Comparison of ENCODE assay signal across 11 cellular contexts in the genomic region with DNA sequence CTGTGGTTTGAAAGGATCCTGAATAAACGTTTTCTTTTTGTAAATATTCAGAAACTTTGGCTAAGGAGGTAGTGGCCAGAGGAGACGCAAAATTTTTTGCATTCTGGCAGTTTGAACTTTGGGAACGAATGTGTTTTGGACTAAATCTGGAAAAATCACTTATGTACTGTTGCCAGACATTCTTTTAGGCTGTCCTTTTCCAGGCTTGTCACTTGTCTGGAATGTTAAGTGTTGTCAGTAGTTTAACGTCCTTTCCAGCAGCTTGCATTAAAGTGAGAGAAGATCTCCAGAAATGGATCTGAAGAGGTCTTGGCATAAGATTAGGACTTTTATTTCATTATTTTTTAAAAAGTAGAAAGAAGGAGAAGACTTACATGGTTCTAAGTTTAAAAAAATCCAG. TPM values are rescaled to one million over a fixed set of nuclear protein-coding genes. Genes with fewer than 3 reads are reported as not detected.
DNase-seq lines count a peak whose midpoint lies in the region; ATAC-seq and TF ChIP-seq lines count a peak whose summit lies in the region.
"Had no signal": no experiment of that assay in that cellular context is flagged by ENCODE, and none has a peak within 500 bp of the region (broad histone marks: within the 10 kb centered on the region; RNA-seq: fewer than 3 reads in every experiment).

No MANE protein-coding gene starts in this region.

- H2AFZ ChIP-seq in SK-N-SH (ENCODE audit: low read depth) (no peak overlapping the region), trophoblast cell (ENCODE audit: insufficient read depth, low read length, poor library complexity) (no peak overlapping the region)

- H3K27me3 ChIP-seq in SK-N-SH (ENCODE audit: insufficient read depth) = no peaks in the 10 kb centered on the region
- H3K27me3 ChIP-seq in trophoblast cell (ENCODE audit: insufficient read depth, low read length) = no peaks in the 10 kb centered on the region
- no peaks in the 10 kb centered on the region for H3K27me3 ChIP-seq in naive thymus-derived CD4-positive, alpha-beta T cell (ENCODE audit: control insufficient read depth in 2 of 2, insufficient read depth in 2 of 2, low read length in 2 of 2)

- no peak overlapping the region for H3K18ac ChIP-seq in trophoblast cell (ENCODE audit: low read length)

- DNase-seq in AG20443 (ENCODE audit: low spot score) (peak; percentile 82), SK-N-SH (no peak), fibroblast of villous mesenchyme (ENCODE audit: low read depth) (peak; percentile 78), trophoblast cell (peak in 1 of 2 donors; percentile 69), Kasumi-1 (lab: John Stamatoyannopoulos, UW) (no peak)
- no peak for DNase-seq in activated naive CD8-positive, alpha-beta T cell treated with anti-CD3 and anti-CD28 coated beads for 36 hours
- no peak for DNase-seq in stimulated activated naive CD8-positive, alpha-beta T cell treated with anti-CD3 and anti-CD28 coated beads, Interleukin-15, Interleukin-2, amounts not matched to agents 100 U/mL and 50 U/mL, for 24 hours
- no peak for DNase-seq in naive thymus-derived CD4-positive, alpha-beta T cell
- DNase-seq: activated CD4-positive, CD25-positive, alpha-beta regulatory T cell; amygdala; NCI-H526 had no signal

- no peaks in the 10 kb centered on the region for H3K9me3 ChIP-seq in SK-N-SH
- no peaks in the 10 kb centered on the region for H3K9me3 ChIP-seq in trophoblast cell (ENCODE audit: insufficient read depth, low read depth, low read length)
- no peaks in the 10 kb centered on the region for H3K9me3 ChIP-seq in naive thymus-derived CD4-positive, alpha-beta T cell (ENCODE audit: control insufficient read depth in 2 of 3, low read length in 3 of 3)

- POLR2A ChIA-PET in SK-N-SH (lab: Yijun Ruan, JAX) = no interaction called here
- POLR2A ChIA-PET in naive thymus-derived CD4-positive, alpha-beta T cell (lab: Charles Lee) = no interaction called here

- no peak for TF ChIP-seq CTCF in SK-N-SH (IDR thresholded peaks at IDR 0.05)
- no peak for TF ChIP-seq CTCF in fibroblast of villous mesenchyme (IDR thresholded peaks at IDR 0.05; ENCODE audit: insufficient read depth, low read depth, low read length)

- H3K9ac ChIP-seq in SK-N-SH (peak overlapping the region; percentile 48; the same call in 1 of the 2 replicates), trophoblast cell (ENCODE audit: low read length) (no peak overlapping the region)

- H4K20me1 ChIP-seq in SK-N-SH (ENCODE audit: insufficient read depth) = no peaks in the 10 kb centered on the region; the same call in 1 of the 2 replicates

- H3K4me1 ChIP-seq in SK-N-SH (ENCODE audit: control insufficient read depth in 1 of 2, insufficient read depth in 2 of 2, low read depth in 1 of 2, low read length in 1 of 2) = peaks cover 38 to 51% of the 10 kb centered on the region in 2 experiments
- peaks cover 7 to 23% of the 10 kb centered on the region in 2 experiments for H3K4me1 ChIP-seq in trophoblast cell (ENCODE audit: control insufficient read depth in 1 of 2, insufficient read depth in 2 of 2, low read length in 2 of 2)
- H3K4me1 ChIP-seq in naive thymus-derived CD4-positive, alpha-beta T cell (ENCODE audit: control insufficient read depth in 2 of 2, insufficient read depth in 2 of 2, low read length in 2 of 2) = peaks cover 9 to 11% of the 10 kb centered on the region in 2 donors

- no peak for ATAC-seq in stimulated activated naive CD8-positive, alpha-beta T cell treated with anti-CD3 and anti-CD28 coated beads, Interleukin-15, Interleukin-2, amounts not matched to agents 100 U/mL and 50 U/mL, for 24 hours
- ATAC-seq in naive thymus-derived CD4-positive, alpha-beta T cell = no peak

- peak overlapping the region in 1 of 2 experiments; percentile 31; a peak in 3 of 4 replicates for H3K4me3 ChIP-seq in SK-N-SH (ENCODE audit: low read depth in 2 of 2, low read length in 1 of 2)
- no peak overlapping the region for H3K4me3 ChIP-seq in fibroblast of villous mesenchyme (ENCODE audit: low read depth, low read length)
- no peak overlapping the region for H3K4me3 ChIP-seq in trophoblast cell (ENCODE audit: low read depth, low read length)
- H3K4me3 ChIP-seq in naive thymus-derived CD4-positive, alpha-beta T cell (ENCODE audit: low read length) = no peak overlapping the region

- H3K36me3 Mint-ChIP-seq in activated naive CD8-positive, alpha-beta T cell treated with anti-CD3 and anti-CD28 coated beads for 36 hours = peaks cover 1% of the 10 kb centered on the region
- peaks cover 0 to 8% (median 0%) of the 10 kb centered on the region in 5 donors for H3K36me3 Mint-ChIP-seq in naive thymus-derived CD4-positive, alpha-beta T cell

- no peak overlapping the region for H2BK12ac ChIP-seq in trophoblast cell (ENCODE audit: low read length)

- no peaks in the 10 kb centered on the region for H3K9me3 Mint-ChIP-seq in activated naive CD8-positive, alpha-beta T cell treated with anti-CD3 and anti-CD28 coated beads for 36 hours
- peaks cover 0 to 1% (median 0%) of the 10 kb centered on the region in 11 donors for H3K9me3 Mint-ChIP-seq in naive thymus-derived CD4-positive, alpha-beta T cell

- no peak overlapping the region for H4K8ac ChIP-seq in trophoblast cell (ENCODE audit: low read depth, low read length)

- no peak overlapping the region for H2BK120ac ChIP-seq in trophoblast cell (ENCODE audit: insufficient read depth, low read length, poor library complexity)

- H4K91ac ChIP-seq in trophoblast cell (ENCODE audit: low read depth, low read length) = no peak overlapping the region

- no peak overlapping the region for H3K27ac Mint-ChIP-seq in activated naive CD8-positive, alpha-beta T cell treated with anti-CD3 and anti-CD28 coated beads for 36 hours
- H3K27ac Mint-ChIP-seq in naive thymus-derived CD4-positive, alpha-beta T cell = no peak overlapping the region

- no peaks in the 10 kb centered on the region for H3K36me3 ChIP-seq in SK-N-SH (replicated peaks in 1 of 2; ENCODE audit: control insufficient read depth in 1 of 2, insufficient read depth in 2 of 2, low read length in 1 of 2)
- H3K36me3 ChIP-seq in trophoblast cell (ENCODE audit: control insufficient read depth in 1 of 2, insufficient read depth in 2 of 2, low read length in 2 of 2) = peaks cover 0 to 2% of the 10 kb centered on the region in 2 experiments
- no peaks in the 10 kb centered on the region for H3K36me3 ChIP-seq in naive thymus-derived CD4-positive, alpha-beta T cell (ENCODE audit: control insufficient read depth in 2 of 3, insufficient read depth in 3 of 3, low read length in 3 of 3)

- no peak overlapping the region for H3K4me3 Mint-ChIP-seq in activated naive CD8-positive, alpha-beta T cell treated with anti-CD3 and anti-CD28 coated beads for 36 hours
- no peak overlapping the region for H3K4me3 Mint-ChIP-seq in naive thymus-derived CD4-positive, alpha-beta T cell

- H3K27ac ChIP-seq in SK-N-SH (ENCODE audit: low read depth in 2 of 2, low read length in 1 of 2) (peak overlapping the region; percentile 87 to 91), trophoblast cell (ENCODE audit: low read depth, low read length) (peak overlapping the region; percentile 89)
- no peak overlapping the region for H3K27ac ChIP-seq in naive thymus-derived CD4-positive, alpha-beta T cell (ENCODE audit: low read depth, low read length)

- H3K4me2 ChIP-seq in SK-N-SH (peak overlapping the region; percentile 73), trophoblast cell (ENCODE audit: low read length) (peak overlapping the region; percentile 36)

- no peak overlapping the region for H3K4ac ChIP-seq in trophoblast cell (ENCODE audit: low read depth, low read length)

- H3K79me1 ChIP-seq in trophoblast cell (ENCODE audit: low read length) = peaks cover 10% of the 10 kb centered on the region

- peak; percentile 38 to 87; a peak in 3 of 4 replicates for TF ChIP-seq EP300 in SK-N-SH (IDR thresholded peaks at IDR 0.05; ENCODE audit: borderline replicate concordance in 1 of 2, low read depth in 1 of 2, low read length in 1 of 2)

- H2AK5ac ChIP-seq in trophoblast cell (ENCODE audit: low read length) = no peak overlapping the region

- H3K9me2 ChIP-seq in SK-N-SH = no peaks in the 10 kb centered on the region

- TF ChIP-seq RAD21 in SK-N-SH (IDR thresholded peaks at IDR 0.05; ENCODE audit: low read length) = no peak

- CTCF ChIA-PET in SK-N-SH (lab: Yijun Ruan, JAX) = interaction anchor here (1.3 kb wide), 1 partner anchor 33 kb away, joined by 3 read pairs; no protein-coding TSS in a partner anchor
- CTCF ChIA-PET in naive thymus-derived CD4-positive, alpha-beta T cell (lab: Charles Lee) = interaction anchor here (0.6 kb wide), 1 partner anchor 486 kb away, joined by 4 read pairs; no protein-coding TSS in a partner anchor

- no peak overlapping the region for H4K12ac ChIP-seq in trophoblast cell (ENCODE audit: low read depth, low read length)

- H3K79me2 ChIP-seq in SK-N-SH (ENCODE audit: insufficient read depth) (peaks cover 81% of the 10 kb centered on the region), trophoblast cell (ENCODE audit: control insufficient read depth, insufficient read depth, low read length, poor library complexity) (peaks cover 5% of the 10 kb centered on the region)

- no peak overlapping the region for H3K23ac ChIP-seq in trophoblast cell (ENCODE audit: low read length)

- no peak overlapping the region for H2BK5ac ChIP-seq in trophoblast cell (ENCODE audit: low read depth, low read length, poor library complexity)

- H3K4me1 Mint-ChIP-seq in activated naive CD8-positive, alpha-beta T cell treated with anti-CD3 and anti-CD28 coated beads for 36 hours = peaks cover 45% of the 10 kb centered on the region
- peaks cover 21 to 59% (median 54%) of the 10 kb centered on the region in 7 donors for H3K4me1 Mint-ChIP-seq in naive thymus-derived CD4-positive, alpha-beta T cell

- intact Hi-C loops in naive thymus-derived CD4-positive, alpha-beta T cell (cut with micrococcal nuclease) = no loop called here

- H3F3A ChIP-seq in SK-N-SH (replicated peaks; ENCODE audit: insufficient read depth) = peaks cover 50% of the 10 kb centered on the region

- 5% methylated on average over 4 of the region's 4 CpGs for WGBS in SK-N-SH (ENCODE audit: low lambda C conversion rate)
- WGBS in trophoblast cell (ENCODE audit: extremely low coverage, insufficient coverage, insufficient read length) = no CpG with 5 or more reads among the region's 4 CpGs

- H3K14ac ChIP-seq in trophoblast cell (ENCODE audit: low read length) = no peak overlapping the region

- no peaks in the 10 kb centered on the region for H3K27me3 Mint-ChIP-seq in activated naive CD8-positive, alpha-beta T cell treated with anti-CD3 and anti-CD28 coated beads for 36 hours
- H3K27me3 Mint-ChIP-seq in naive thymus-derived CD4-positive, alpha-beta T cell = no peaks in the 10 kb centered on the region

RNA-seq across cellular contexts. Expression of gene SPECC1L, which starts 18.5 kb away (rescaled TPM):
- polyA plus RNA-seq in SK-N-SH (2012; rRNA removed) = 22.9 and 25.9 TPM in 2 replicates
- polyA plus RNA-seq in SK-N-SH (2012; cell fraction: cytosol; rRNA removed) = 17.8 and 21.8 TPM in 2 replicates
- polyA plus RNA-seq in SK-N-SH (2012; cell fraction: nucleus; rRNA removed) = 36.5 and 44.0 TPM in 2 replicates
- 30.3 and 40.2 TPM in 2 replicates for total RNA-seq in fibroblast of villous mesenchyme
- 28.4 and 30.4 TPM in 2 replicates for polyA plus RNA-seq in trophoblast cell (2013)
- 10 to 100 TPM; 46.3 to 47.7 TPM for total RNA-seq in activated naive CD8-positive, alpha-beta T cell treated with anti-CD3 and anti-CD28 coated beads for 36 hours
- 10 to 100 TPM; 39.5 to 69.0 (median 51.3) TPM for total RNA-seq in naive thymus-derived CD4-positive, alpha-beta T cell
- polyA plus RNA-seq in naive thymus-derived CD4-positive, alpha-beta T cell = 10 to 100 TPM; 14.6 to 18.4 TPM

RNA-seq across cellular contexts. Expression of gene GGT5, which starts 44.3 kb away (rescaled TPM):
- polyA plus RNA-seq in SK-N-SH (2012; rRNA removed) = 3.3 and 4.6 TPM in 2 replicates
- 1.2 and 2.7 TPM in 2 replicates for polyA plus RNA-seq in SK-N-SH (2012; cell fraction: cytosol; rRNA removed)
- 6.3 and 7.6 TPM in 2 replicates for polyA plus RNA-seq in SK-N-SH (2012; cell fraction: nucleus; rRNA removed)
- total RNA-seq in fibroblast of villous mesenchyme = 0.97 and 2.2 TPM in 2 replicates
- polyA plus RNA-seq in trophoblast cell (2013) = 8.2 and 9.1 TPM in 2 replicates
- not detected for total RNA-seq in activated naive CD8-positive, alpha-beta T cell treated with anti-CD3 and anti-CD28 coated beads for 36 hours
- under 1 TPM in 4 of 5 experiments, not detected in 1; 0.14 to 0.77 (median 0.42) TPM for total RNA-seq in naive thymus-derived CD4-positive, alpha-beta T cell
- polyA plus RNA-seq in naive thymus-derived CD4-positive, alpha-beta T cell = not detected

Comparison
In these comparisons a context has a peak if more than half of its experiments do, and no peak if none do; other contexts are left out.
1. DNase-seq: peak in AG20443 (single experiment) and fibroblast of villous mesenchyme (single experiment); none in SK-N-SH (single experiment), activated naive CD8-positive, alpha-beta T cell treated with anti-CD3 and anti-CD28 coated beads for 36 hours (single experiment), Kasumi-1 (0 of 2), stimulated activated naive CD8-positive, alpha-beta T cell treated with anti-CD3 and anti-CD28 coated beads, Interleukin-15, Interleukin-2, amounts not matched to agents 100 U/mL and 50 U/mL, for 24 hours (single experiment) and naive thymus-derived CD4-positive, alpha-beta T cell (0 of 9).